8 cellular contexts compared by ENCODE assay signal in the genomic region with DNA sequence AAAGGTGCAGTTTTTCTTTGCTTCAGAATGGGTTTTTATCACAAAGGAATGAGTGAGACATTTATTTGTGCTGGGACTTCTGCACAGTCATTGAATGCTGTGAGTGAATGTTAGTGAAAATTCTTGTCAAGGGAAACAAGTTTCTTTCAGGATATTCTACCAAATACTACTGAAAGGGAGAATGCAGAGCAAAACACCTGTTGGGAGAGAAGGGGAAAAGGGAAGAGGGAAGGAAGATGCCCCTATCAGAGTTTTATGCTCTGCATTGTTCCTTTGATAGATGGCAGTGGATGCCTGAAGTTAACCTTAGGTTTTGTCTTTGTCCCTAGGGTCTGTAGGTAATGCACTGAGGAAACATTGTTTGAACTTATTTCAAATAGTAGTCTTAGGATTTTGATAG. TPM values are rescaled to one million over a fixed set of nuclear protein-coding genes. Genes with fewer than 3 reads are reported as not detected.
A peak's percentile ranks its signal among the peaks of the same experiment; 100 is the strongest.
DNase-seq lines count a peak whose midpoint lies in the region; ATAC-seq and TF ChIP-seq lines count a peak whose summit lies in the region.
"Had no signal": no experiment of that assay in that cellular context is flagged by ENCODE, and none has a peak within 500 bp of the region (broad histone marks: within the 10 kb centered on the region; RNA-seq: fewer than 3 reads in every experiment).

No MANE protein-coding gene starts in this region.

- peaks cover 6% of the 10 kb centered on the region in 2 donors for H3K4me1 ChIP-seq in neuronal stem cell (ENCODE audit: control insufficient read depth in 2 of 2, insufficient read depth in 1 of 2, low read depth in 1 of 2, low read length in 2 of 2)

- H2BK12ac ChIP-seq in neuronal stem cell (ENCODE audit: low read length), result no peak overlapping the region

- DNase-seq in T-helper 1 cell, result no peak
- no peak for DNase-seq in skeletal muscle cell (ENCODE audit: low read depth)
- no peak for DNase-seq in neuronal stem cell (ENCODE audit: low spot score)
- DNase-seq: 8988T, NCI-H2227 treated with DMSO at 0.1 percent for 48 hours had no signal

- H3K9me3 ChIP-seq in neuronal stem cell (replicated peaks in 1 of 2; ENCODE audit: control insufficient read depth in 2 of 2, insufficient read depth in 1 of 2, low read depth in 1 of 2, low read length in 2 of 2), result no peaks in the 10 kb centered on the region

- peaks cover 0 to 29% of the 10 kb centered on the region in 2 donors for H3K36me3 ChIP-seq in neuronal stem cell (replicated peaks in 1 of 2; ENCODE audit: control insufficient read depth in 2 of 2, insufficient read depth in 2 of 2, low read length in 2 of 2)

- H3K36me3 Mint-ChIP-seq in T-helper 1 cell treated with Interleukin-12 subunit alpha and Interleukin-12 subunit beta and Interleukin-4 antibody, amounts not matched to agents 30 μg/mL and 1 μg/mL, for 36 hours (ENCODE audit: low read depth), result peaks cover 20% of the 10 kb centered on the region
- peaks cover 28% of the 10 kb centered on the region for H3K36me3 Mint-ChIP-seq in brain

- no peak overlapping the region for H3K4me2 ChIP-seq in neuronal stem cell (ENCODE audit: insufficient read depth, low read length, poor library complexity, severe bottlenecking)

- H3K4ac ChIP-seq in neuronal stem cell (ENCODE audit: low read length), result no peak overlapping the region

- no peak overlapping the region for H4K91ac ChIP-seq in neuronal stem cell (ENCODE audit: low read depth, low read length, poor library complexity)

- peaks cover 28% of the 10 kb centered on the region for H3K4me1 Mint-ChIP-seq in T-helper 1 cell treated with Interleukin-12 subunit alpha and Interleukin-12 subunit beta and Interleukin-4 antibody, amounts not matched to agents 30 μg/mL and 1 μg/mL, for 36 hours (ENCODE audit: low read depth)
- H3K4me1 Mint-ChIP-seq in brain, result peaks cover 64% of the 10 kb centered on the region

- peak overlapping the region; percentile 100 for H3K4me3 Mint-ChIP-seq in T-helper 1 cell treated with Interleukin-12 subunit alpha and Interleukin-12 subunit beta and Interleukin-4 antibody, amounts not matched to agents 30 μg/mL and 1 μg/mL, for 36 hours
- peak overlapping the region; percentile 92 to 99 (median 97) for H3K4me3 Mint-ChIP-seq in brain

- no peak for TF ChIP-seq CTCF in brain (conservative IDR thresholded peaks at IDR 0.05)

- no peaks in the 10 kb centered on the region for H3K27me3 Mint-ChIP-seq in T-helper 1 cell treated with Interleukin-12 subunit alpha and Interleukin-12 subunit beta and Interleukin-4 antibody, amounts not matched to agents 30 μg/mL and 1 μg/mL, for 36 hours (ENCODE audit: low read depth)
- H3K27me3 Mint-ChIP-seq in brain, result peaks cover 6% of the 10 kb centered on the region

- H3K9ac ChIP-seq in neuronal stem cell (ENCODE audit: low read depth, low read length, poor library complexity), result no peak overlapping the region

- no peak overlapping the region for H3K23ac ChIP-seq in neuronal stem cell (ENCODE audit: low read depth, low read length, poor library complexity)

- H3K27me3 ChIP-seq in neuronal stem cell (ENCODE audit: control insufficient read depth in 3 of 3, insufficient read depth in 3 of 3, low read depth in 1 of 3, low read length in 3 of 3), result no peaks in the 10 kb centered on the region

- no peak overlapping the region for H3K18ac ChIP-seq in neuronal stem cell (ENCODE audit: low read length)

- peak overlapping the region; percentile 47 for H3K27ac Mint-ChIP-seq in T-helper 1 cell treated with Interleukin-12 subunit alpha and Interleukin-12 subunit beta and Interleukin-4 antibody, amounts not matched to agents 30 μg/mL and 1 μg/mL, for 36 hours
- peak overlapping the region; percentile 27 to 99 (median 81) for H3K27ac Mint-ChIP-seq in brain

- H3K4me3 ChIP-seq in skeletal muscle cell (ENCODE audit: low read depth, low read length) (peak overlapping the region; percentile 96), neuronal stem cell (ENCODE audit: low read length in 2 of 2) (peak overlapping the region in 1 of 2 donors; percentile 21)

- ATAC-seq in HG03108 (IDR thresholded peaks at IDR 0.05; ENCODE audit: unreplicated experiment), result no peak

- H2BK5ac ChIP-seq in neuronal stem cell (ENCODE audit: low read length), result no peak overlapping the region

- peaks cover 6% of the 10 kb centered on the region for H3K79me1 ChIP-seq in neuronal stem cell (ENCODE audit: low read depth, low read length)

- no peak overlapping the region for H2BK120ac ChIP-seq in neuronal stem cell (ENCODE audit: low read depth, low read length)

- no peaks in the 10 kb centered on the region for H3K9me3 Mint-ChIP-seq in T-helper 1 cell treated with Interleukin-12 subunit alpha and Interleukin-12 subunit beta and Interleukin-4 antibody, amounts not matched to agents 30 μg/mL and 1 μg/mL, for 36 hours
- no peaks in the 10 kb centered on the region for H3K9me3 Mint-ChIP-seq in brain

- H3K14ac ChIP-seq in neuronal stem cell (ENCODE audit: low read length), result no peak overlapping the region

- H2AK5ac ChIP-seq in neuronal stem cell (ENCODE audit: low read depth, low read length), result no peak overlapping the region

- H4K8ac ChIP-seq in neuronal stem cell (ENCODE audit: low read depth, low read length), result no peak overlapping the region

- no peak overlapping the region for H3K27ac ChIP-seq in neuronal stem cell (replicated peaks; ENCODE audit: low read length)

- no peak overlapping the region for H2BK15ac ChIP-seq in neuronal stem cell (ENCODE audit: low read length)

- H2AFZ ChIP-seq in neuronal stem cell (ENCODE audit: low read length), result no peak overlapping the region

RNA-seq across cellular contexts. Expression of gene GGNBP2, which starts 3.1 kb away (rescaled TPM):
- polyA plus RNA-seq in brain (ENCODE audit: insufficient read depth, low read depth, low replicate concordance), result 46.2 TPM
- polyA plus RNA-seq in neuronal stem cell (2013, experiment 1 of 2), result 44.9 TPM
- polyA plus RNA-seq in neuronal stem cell (2013, experiment 2 of 2), result 47.5 TPM

RNA-seq across cellular contexts. Expression of gene PIGW, which starts 13.0 kb away (rescaled TPM):
- 5.8 TPM for polyA plus RNA-seq in brain (ENCODE audit: insufficient read depth, low read depth, low replicate concordance)
- 4.2 TPM for polyA plus RNA-seq in neuronal stem cell (2013, experiment 1 of 2)
- polyA plus RNA-seq in neuronal stem cell (2013, experiment 2 of 2), result 5.0 TPM

RNA-seq across cellular contexts. Expression of gene MYO19, which starts 13.1 kb away (rescaled TPM):
- 29.9 TPM for polyA plus RNA-seq in brain (ENCODE audit: insufficient read depth, low read depth, low replicate concordance)
- 29.5 TPM for polyA plus RNA-seq in neuronal stem cell (2013, experiment 1 of 2)
- 30.0 TPM for polyA plus RNA-seq in neuronal stem cell (2013, experiment 2 of 2)

RNA-seq across cellular contexts. Expression of gene DHRS11, which starts 43.9 kb away (rescaled TPM):
- 27.1 TPM for polyA plus RNA-seq in brain (ENCODE audit: insufficient read depth, low read depth, low replicate concordance)
- polyA plus RNA-seq in neuronal stem cell (2013, experiment 1 of 2), result 15.1 TPM
- polyA plus RNA-seq in neuronal stem cell (2013, experiment 2 of 2), result 14.0 TPM

RNA-seq across cellular contexts. Expression of gene MRM1, which starts 53.6 kb away (rescaled TPM):
- polyA plus RNA-seq in brain (ENCODE audit: insufficient read depth, low read depth, low replicate concordance), result 3.8 TPM
- 1.1 TPM for polyA plus RNA-seq in neuronal stem cell (2013, experiment 1 of 2)
- polyA plus RNA-seq in neuronal stem cell (2013, experiment 2 of 2), result 0.97 TPM
